ENCODE assay signal across 18 cellular contexts in the genomic region with DNA sequence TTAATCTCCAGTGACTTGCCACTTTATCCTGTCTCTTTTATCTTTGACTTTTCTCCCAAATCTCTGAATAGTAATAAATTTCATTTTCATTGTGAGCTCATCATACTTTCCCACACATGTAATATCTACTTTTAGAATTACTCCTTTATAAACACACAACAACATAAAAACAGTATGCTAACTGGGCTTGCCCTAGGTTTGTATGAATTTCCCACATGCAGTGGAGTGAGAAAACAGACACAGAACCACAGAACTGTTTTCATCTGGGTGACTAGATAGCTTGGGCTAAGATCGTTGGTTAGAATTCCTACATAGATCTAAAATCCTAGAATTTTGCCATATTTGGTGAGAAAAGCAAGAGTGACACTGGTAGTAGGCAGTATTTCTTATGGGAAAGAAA.
A peak's percentile ranks its signal among the peaks of the same experiment; 100 is the strongest.
DNase-seq lines count a peak whose midpoint lies in the region; ATAC-seq and TF ChIP-seq lines count a peak whose summit lies in the region.
"Had no signal": no experiment of that assay in that cellular context is flagged by ENCODE, and none has a peak within 500 bp of the region (broad histone marks: within the 10 kb centered on the region; RNA-seq: fewer than 3 reads in every experiment).

No MANE protein-coding gene starts in this region.

- no peaks in the 10 kb centered on the region for H3K36me3 ChIP-seq in heart right ventricle
- H3K36me3 ChIP-seq: BLaER1 had no signal

- TF ChIP-seq CTCF in heart right ventricle (IDR thresholded peaks at IDR 0.05) (no peak), chondrocyte (IDR thresholded peaks at IDR 0.05) (no peak), neural crest cell (conservative IDR thresholded peaks at IDR 0.05) (no peak), natural killer cell (IDR thresholded peaks at IDR 0.05) (no peak)

- peak overlapping the region in 6 of 10 donors; percentile 3 to 57 (median 20) for H3K27ac ChIP-seq in heart right ventricle
- H3K27ac ChIP-seq: BLaER1 had no signal

- H3K9me3 Mint-ChIP-seq in chondrocyte (ENCODE audit: low read depth) (no peaks in the 10 kb centered on the region), neural crest cell (peaks cover 3% of the 10 kb centered on the region), natural killer cell (no peaks in the 10 kb centered on the region)
- no peaks in the 10 kb centered on the region for H3K9me3 Mint-ChIP-seq in activated naive CD4-positive, alpha-beta T cell treated with anti-CD3 and anti-CD28 coated beads, Interleukin-2, amount 50 U/mL, for 72 hours

- H3K36me3 Mint-ChIP-seq in chondrocyte (ENCODE audit: low read depth) (no peaks in the 10 kb centered on the region), neural crest cell (ENCODE audit: low read depth) (peaks cover 3% of the 10 kb centered on the region), natural killer cell (no peaks in the 10 kb centered on the region)
- H3K36me3 Mint-ChIP-seq in activated naive CD4-positive, alpha-beta T cell treated with anti-CD3 and anti-CD28 coated beads, Interleukin-2, amount 50 U/mL, for 72 hours = no peaks in the 10 kb centered on the region
- H3K36me3 Mint-ChIP-seq: CD4-positive, alpha-beta memory T cell had no signal

- H3K4me3 Mint-ChIP-seq in chondrocyte (ENCODE audit: unreplicated experiment) = no peak overlapping the region
- no peak overlapping the region for H3K4me3 Mint-ChIP-seq in neural crest cell
- no peak overlapping the region for H3K4me3 Mint-ChIP-seq in natural killer cell
- H3K4me3 Mint-ChIP-seq: CD4-positive, alpha-beta memory T cell had no signal

- ATAC-seq in heart right ventricle (peak in 4 of 8 donors; percentile 18 to 60 (median 39)), Right ventricle myocardium inferior (no peak), natural killer cell (no peak)
- ATAC-seq in activated naive CD4-positive, alpha-beta T cell treated with anti-CD3 and anti-CD28 coated beads, Interleukin-2, amount 50 U/mL, for 72 hours = no peak
- ATAC-seq: K562 had no signal

- DNase-seq in heart right ventricle (no peak), Right ventricle myocardium inferior (ENCODE audit: missing footprints) (no peak), chondrocyte (ENCODE audit: low spot score) (no peak), neural crest cell (ENCODE audit: low read depth, low spot score) (no peak), nucleus accumbens (lab: John Stamatoyannopoulos, UW) (no peak), natural killer cell (no peak)
- no peak for DNase-seq in activated naive CD4-positive, alpha-beta T cell treated with anti-CD3 and anti-CD28 coated beads, Interleukin-2, amount 50 U/mL, for 72 hours (ENCODE audit: low spot score in 2 of 2)
- DNase-seq: CD4-positive, alpha-beta memory T cell; DMS53; NCI-H1105; NCI-H1694; NCI-H2081 treated with DMSO at 0.1 percent for 48 hours; NCI-H446 treated with DMSO at 0.1 percent for 48 hours; NCI-H774; OCI-M1; SHP77 treated with DMSO at 0.1 percent for 48 hours had no signal

- H3K4me3 ChIP-seq in heart right ventricle = no peak overlapping the region
- H3K4me3 ChIP-seq: BLaER1, K562 had no signal

- H3K27me3 ChIP-seq in heart right ventricle = no peaks in the 10 kb centered on the region
- H3K27me3 ChIP-seq: BLaER1 had no signal

- H3K4me1 Mint-ChIP-seq in chondrocyte (ENCODE audit: low read depth) = peaks cover 30% of the 10 kb centered on the region
- peaks cover 41% of the 10 kb centered on the region for H3K4me1 Mint-ChIP-seq in neural crest cell
- no peaks in the 10 kb centered on the region for H3K4me1 Mint-ChIP-seq in natural killer cell
- H3K4me1 Mint-ChIP-seq: CD4-positive, alpha-beta memory T cell had no signal

- H3K27ac Mint-ChIP-seq in chondrocyte (ENCODE audit: unreplicated experiment) = peak overlapping the region; percentile 9
- H3K27ac Mint-ChIP-seq in neural crest cell (ENCODE audit: unreplicated experiment) = peak overlapping the region; percentile 59
- peak overlapping the region in 1 of 2 donors; percentile 32 for H3K27ac Mint-ChIP-seq in activated naive CD4-positive, alpha-beta T cell treated with anti-CD3 and anti-CD28 coated beads, Interleukin-2, amount 50 U/mL, for 72 hours
- H3K27ac Mint-ChIP-seq in natural killer cell = no peak overlapping the region

- H3K27me3 Mint-ChIP-seq in chondrocyte (ENCODE audit: low read depth) (no peaks in the 10 kb centered on the region), neural crest cell (ENCODE audit: low read depth) (no peaks in the 10 kb centered on the region), natural killer cell (ENCODE audit: low read depth in 2 of 2) (peaks cover 0 to 6% of the 10 kb centered on the region in 2 donors)
- H3K27me3 Mint-ChIP-seq: CD4-positive, alpha-beta memory T cell had no signal

- H3K9me3 ChIP-seq in heart right ventricle = no peaks in the 10 kb centered on the region
- H3K9me3 ChIP-seq: BLaER1 had no signal

- WGBS in heart right ventricle, 2 donors = 63% methylated on average over 1 of the region's 1 CpG

- intact Hi-C loops in heart right ventricle (cut with DNase I) (no loop called here), Right ventricle myocardium inferior (cut with DNase I) (no loop called here), natural killer cell (cut with micrococcal nuclease) (no loop called here)

- H3K4me1 ChIP-seq in heart right ventricle = peaks cover 0 to 34% (median 5%) of the 10 kb centered on the region in 9 donors
- H3K4me1 ChIP-seq: BLaER1 had no signal

Comparison
In these comparisons a context has a peak if more than half of its experiments do, and no peak if none do; other contexts are left out.
1. H3K27ac Mint-ChIP-seq: peak in chondrocyte (single experiment) and neural crest cell (single experiment); none in natural killer cell (0 of 2).